Comparison of ENCODE assay signal across 17 cellular contexts in genomic region chr12:64893961-64894360, GRCh38.
DNase-seq lines count a peak whose midpoint lies in the region; ATAC-seq, FAIRE-seq and TF ChIP-seq lines count a peak whose summit lies in the region.
"Had no signal": no experiment of that assay in that cellular context is flagged by ENCODE, and none has a peak within 500 bp of the region (broad histone marks: within the 10 kb centered on the region; RNA-seq: fewer than 3 reads in every experiment).

No MANE protein-coding gene starts in this region.

- 0 out of 2 replicates have a peak, but pooled peaks cover 3% of the 10 kb centered on the region for H3K27me3 ChIP-seq in GM23248 (replicated peaks; ENCODE audit: insufficient read depth)
- H3K27me3 ChIP-seq: colonic mucosa had no signal

- 6% methylated on average over 4 of the region's 4 CpGs for WGBS in A549 (ENCODE audit: missing lambda C conversion rate)
- WGBS in GM23248 (ENCODE audit: low coverage in 1 of 2, low lambda C conversion rate in 2 of 2, missing lambda C conversion rate in 2 of 2), 2 experiments: 0 to 1% methylated on average over 4 of the region's 4 CpGs

- DNase-seq in A549 (ENCODE audit: low read depth in 1 of 2, low spot score in 1 of 2): peak in 1 of 2 experiments; percentile 22
- DNase-seq in GM23248: peak; percentile 88
- peak; percentile 36 for DNase-seq in fibroblast of pulmonary artery (ENCODE audit: low read depth)
- no peak for DNase-seq in NOMO-1 treated with DMSO at 0.1 percent for 48 hours (lab: John Stamatoyannopoulos, UW; ENCODE audit: unreplicated experiment)
- DNase-seq in kidney glomerular epithelial cell (lab: John Stamatoyannopoulos, UW): no peak
- DNase-seq in activated CD8-positive, alpha-beta memory T cell treated with anti-CD3 and anti-CD28 coated beads, Interleukin-2, amount 50 U/mL, for 48 hours: no peak
- DNase-seq: activated CD4-positive, alpha-beta T cell treated with anti-CD3 and anti-CD28 coated beads for 4 hours; activated naive CD8-positive, alpha-beta T cell treated with anti-CD3 and anti-CD28 coated beads for 36 hours; activated T-cell treated with anti-CD3 and anti-CD28 coated beads, Interleukin-2, amount 50 U/mL, for 24 hours; colonic mucosa; DND-41; immature natural killer cell; NCI-H1436 treated with DMSO at 0.1 percent for 48 hours; NCI-H510A had no signal

- POLR2A ChIA-PET in A549 (lab: Yijun Ruan, JAX): no interaction called here

- H2AFZ ChIP-seq in GM23248: no peak overlapping the region

- H4K20me1 ChIP-seq in GM23248 (ENCODE audit: insufficient read depth): no peaks in the 10 kb centered on the region

- CTCF ChIA-PET in A549 (lab: Yijun Ruan, JAX): interaction anchor here (0.9 to 1.6 kb wide), 3 partner anchors 8 to 412 kb away, joined by 3 to 5 read pairs (median 3); no protein-coding TSS in a partner anchor

- H3K4me1 ChIP-seq in A549 (no peaks in the 10 kb centered on the region), GM23248 (ENCODE audit: insufficient read depth) (peaks cover 29% of the 10 kb centered on the region)
- H3K4me1 ChIP-seq: colonic mucosa, esophagus muscularis mucosa had no signal

- no peak for TF ChIP-seq EP300 in A549 (IDR thresholded peaks at IDR 0.05)

- no peaks in the 10 kb centered on the region for H3K36me3 ChIP-seq in GM23248 (ENCODE audit: low read depth)
- H3K36me3 ChIP-seq: colonic mucosa, esophagus muscularis mucosa had no signal

- no peak for FAIRE-seq in A549 (lab: Jason Lieb, UNC)

- no peaks in the 10 kb centered on the region for H3K9me2 ChIP-seq in GM23248 (ENCODE audit: insufficient read depth)

- ATAC-seq in A549: no peak
- ATAC-seq in HG03045 (IDR thresholded peaks at IDR 0.05; ENCODE audit: unreplicated experiment): no peak

- no peak overlapping the region for H3K4me3 ChIP-seq in A549
- no peak overlapping the region for H3K4me3 ChIP-seq in GM23248
- H3K4me3 ChIP-seq in fibroblast of pulmonary artery (replicated peaks; ENCODE audit: low read depth, low read length): no peak overlapping the region
- H3K4me3 ChIP-seq: colonic mucosa, esophagus muscularis mucosa had no signal

- H3K9me3 ChIP-seq in A549: no peaks in the 10 kb centered on the region; the same call in 2 of the 3 replicates
- no peaks in the 10 kb centered on the region for H3K9me3 ChIP-seq in GM23248 (ENCODE audit: low read depth)
- H3K9me3 ChIP-seq: colonic mucosa, esophagus muscularis mucosa had no signal

- no peak for TF ChIP-seq RAD21 in A549 (conservative IDR thresholded peaks at IDR 0.05 in 1 of 2, IDR thresholded peaks at IDR 0.05 in 1 of 2)

- peaks cover 32% of the 10 kb centered on the region for H3F3A ChIP-seq in GM23248 (ENCODE audit: insufficient read depth)

- no peaks in the 10 kb centered on the region for H3K79me2 ChIP-seq in GM23248 (ENCODE audit: insufficient read depth)

- H3K9ac ChIP-seq in GM23248: no peak overlapping the region

- H3K27ac ChIP-seq in A549 (no peak overlapping the region), GM23248 (peak overlapping the region; percentile 65; the same call in 1 of the 2 replicates), VCaP (peak overlapping the region; percentile 59)
- H3K27ac ChIP-seq: colonic mucosa, esophagus muscularis mucosa had no signal

- TF ChIP-seq POLR2A in A549 (IDR thresholded peaks at IDR 0.05; ENCODE audit: low read length): no peak

- no peak for TF ChIP-seq CTCF in A549 (IDR thresholded peaks at IDR 0.05)
- no peak for TF ChIP-seq CTCF in VCaP (conservative IDR thresholded peaks at IDR 0.05)
- TF ChIP-seq CTCF in fibroblast of pulmonary artery (IDR thresholded peaks at IDR 0.05; ENCODE audit: low read length, missing control alignments): no peak

- H3K4me2 ChIP-seq in A549: no peak overlapping the region
- peak overlapping the region; percentile 67 for H3K4me2 ChIP-seq in GM23248 (ENCODE audit: unreplicated experiment)

- in situ Hi-C loops in GM23248 (cut with MboI): loop anchor here (25.0 kb wide), 1 partner anchor 218 kb away; the partner anchor contains the start of gene WIF1

TF ChIP-seq in A549, 52 proteins besides CTCF, POLR2A, EP300 and RAD21:
- TF ChIP-seq CBX2 (IDR thresholded peaks at IDR 0.05; ENCODE audit: borderline replicate concordance, low read depth): no peak
- no peak for TF ChIP-seq FOSL2 (IDR thresholded peaks at IDR 0.05)
- TF ChIP-seq FOSL2 (CRISPR knock-in tag; IDR thresholded peaks at IDR 0.05): peak; percentile 41; the same call in 1 of the 2 replicates
- TF ChIP-seq KDM1A (IDR thresholded peaks at IDR 0.05; ENCODE audit: low read depth): no peak
- TF ChIP-seq FOSB (CRISPR knock-in tag; IDR thresholded peaks at IDR 0.05): no peak
- TF ChIP-seq CHD2 (IDR thresholded peaks at IDR 0.05; ENCODE audit: low read length, partially characterized antibody): no peak
- TF ChIP-seq, protein P1, sequence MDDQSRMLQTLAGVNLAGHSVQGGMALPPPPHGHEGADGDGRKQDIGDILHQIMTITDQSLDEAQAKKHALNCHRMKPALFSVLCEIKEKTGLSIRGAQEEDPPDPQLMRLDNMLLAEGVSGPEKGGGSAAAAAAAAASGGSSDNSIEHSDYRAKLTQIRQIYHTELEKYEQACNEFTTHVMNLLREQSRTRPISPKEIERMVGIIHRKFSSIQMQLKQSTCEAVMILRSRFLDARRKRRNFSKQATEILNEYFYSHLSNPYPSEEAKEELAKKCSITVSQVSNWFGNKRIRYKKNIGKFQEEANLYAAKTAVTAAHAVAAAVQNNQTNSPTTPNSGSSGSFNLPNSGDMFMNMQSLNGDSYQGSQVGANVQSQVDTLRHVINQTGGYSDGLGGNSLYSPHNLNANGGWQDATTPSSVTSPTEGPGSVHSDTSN (IDR thresholded peaks at IDR 0.05): no peak
- no peak for TF ChIP-seq JUNB (IDR thresholded peaks at IDR 0.05)
- no peak for TF ChIP-seq POLR2AphosphoS2 (conservative IDR thresholded peaks at IDR 0.05; ENCODE audit: low read length)

Comparison
In these comparisons a context has a peak if more than half of its experiments do, and no peak if none do; other contexts are left out.
1. DNase-seq: peak in GM23248 (single experiment) and fibroblast of pulmonary artery (single experiment); none in NOMO-1 treated with DMSO at 0.1 percent for 48 hours (single experiment), kidney glomerular epithelial cell (single experiment) and activated CD8-positive, alpha-beta memory T cell treated with anti-CD3 and anti-CD28 coated beads, Interleukin-2, amount 50 U/mL, for 48 hours (single experiment).
2. H3K27ac ChIP-seq: peak in GM23248 (single experiment) and VCaP (single experiment); none in A549 (0 of 2).